In genomic region chr7:47153076-47153475, GRCh38 we compare ENCODE assay signal across 10 cellular contexts.
DNase-seq lines count a peak whose midpoint lies in the region; ATAC-seq and TF ChIP-seq lines count a peak whose summit lies in the region.
"Had no signal": no experiment of that assay in that cellular context is flagged by ENCODE, and none has a peak within 500 bp of the region (broad histone marks: within the 10 kb centered on the region; RNA-seq: fewer than 3 reads in every experiment).

No MANE protein-coding gene starts in this region.

- no peak overlapping the region for H2AFZ ChIP-seq in mammary epithelial cell (ENCODE audit: low read depth, low read length)

- no peaks in the 10 kb centered on the region for H4K20me1 ChIP-seq in mammary epithelial cell (ENCODE audit: insufficient read depth, low read length)

- peaks cover 3% of the 10 kb centered on the region for H3K27me3 Mint-ChIP-seq in CD4-positive, alpha-beta T cell

- H3K4me3 ChIP-seq in mammary epithelial cell (replicated peaks in 1 of 3; ENCODE audit: insufficient read depth in 1 of 3, low read depth in 2 of 3, low read length in 3 of 3), result no peak overlapping the region

- intact Hi-C loops in mammary epithelial cell (cut with micrococcal nuclease), result no loop called here
- intact Hi-C loops in CD4-positive, alpha-beta T cell (cut with DNase I, micrococcal nuclease), result no loop called here

- CTCF ChIA-PET in mammary epithelial cell (lab: Charles Lee; ENCODE audit: low non-redundant PET), result no interaction called here
- CTCF ChIA-PET in CD4-positive, alpha-beta T cell (lab: Charles Lee), result no interaction called here

- DNase-seq in COLO829 (ENCODE audit: low spot score) (peak; percentile 23), NCI-H128 (lab: John Stamatoyannopoulos, UW; ENCODE audit: unreplicated experiment) (peak; percentile 50), mammary epithelial cell (peak; percentile 28), lung microvascular endothelial cell (ENCODE audit: low read depth in 2 of 2) (peak; percentile 81 to 89)
- DNase-seq in stimulated activated CD8-positive, alpha-beta memory T cell treated with anti-CD3 and anti-CD28 coated beads, Interleukin-4, amount 100 ng/mL, for 48 hours, result no peak
- no peak for DNase-seq in CD4-positive, alpha-beta T cell

- no peaks in the 10 kb centered on the region for H3K79me2 ChIP-seq in mammary epithelial cell (ENCODE audit: insufficient read depth, low read length)

- H3K27ac Mint-ChIP-seq in CD4-positive, alpha-beta T cell, result no peak overlapping the region
- H3K27ac Mint-ChIP-seq: stimulated activated effector memory CD8-positive, alpha-beta T cell treated with anti-CD3 and anti-CD28 coated beads, Interleukin-12 subunit alpha, Interleukin-12 subunit beta, amount 100 ng/mL, for 72 hours had no signal

- no peak overlapping the region for H3K4me3 Mint-ChIP-seq in CD4-positive, alpha-beta T cell
- H3K4me3 Mint-ChIP-seq: stimulated activated effector memory CD8-positive, alpha-beta T cell treated with anti-CD3 and anti-CD28 coated beads, Interleukin-12 subunit alpha, Interleukin-12 subunit beta, amount 100 ng/mL, for 72 hours had no signal

- no peak for TF ChIP-seq CTCF in mammary epithelial cell (conservative IDR thresholded peaks at IDR 0.05 in 1 of 2, IDR thresholded peaks at IDR 0.05 in 1 of 2; ENCODE audit: extremely low read depth in 1 of 2, insufficient read depth in 1 of 2, low read depth in 1 of 2, low read length in 2 of 2)
- TF ChIP-seq CTCF in CD4-positive, alpha-beta T cell (IDR thresholded peaks at IDR 0.05), result no peak

- no peak overlapping the region for H3K9ac ChIP-seq in mammary epithelial cell (ENCODE audit: insufficient read depth, low read length)

- no peaks in the 10 kb centered on the region for H3K9me3 Mint-ChIP-seq in CD4-positive, alpha-beta T cell

- in situ Hi-C loops in mammary epithelial cell (cut with MboI; ENCODE audit: low sequenced_read_pairs in 2 of 2), result no loop called here

- no peaks in the 10 kb centered on the region for H3K36me3 Mint-ChIP-seq in CD4-positive, alpha-beta T cell (ENCODE audit: low read depth)
- H3K36me3 Mint-ChIP-seq: stimulated activated effector memory CD8-positive, alpha-beta T cell treated with anti-CD3 and anti-CD28 coated beads, Interleukin-12 subunit alpha, Interleukin-12 subunit beta, amount 100 ng/mL, for 72 hours had no signal

- ATAC-seq in HG02623 (IDR thresholded peaks at IDR 0.05; ENCODE audit: unreplicated experiment), result no peak
- no peak for ATAC-seq in HG03039 (IDR thresholded peaks at IDR 0.05; ENCODE audit: unreplicated experiment)
- no peak for ATAC-seq in CD4-positive, alpha-beta T cell (ENCODE audit: poor library complexity)
- ATAC-seq: stimulated activated effector memory CD8-positive, alpha-beta T cell treated with anti-CD3 and anti-CD28 coated beads, Interleukin-12 subunit alpha, Interleukin-12 subunit beta, amount 100 ng/mL, for 72 hours had no signal

- POLR2A ChIA-PET in CD4-positive, alpha-beta T cell (lab: Charles Lee), result no interaction called here

- H3K9me3 ChIP-seq in mammary epithelial cell (replicated peaks; ENCODE audit: insufficient read depth, low read length), result no peaks in the 10 kb centered on the region
- no peaks in the 10 kb centered on the region for H3K9me3 ChIP-seq in CD4-positive, alpha-beta T cell (ENCODE audit: control insufficient read depth, low read length)

- H3K4me1 Mint-ChIP-seq in CD4-positive, alpha-beta T cell (ENCODE audit: low read depth), result no peaks in the 10 kb centered on the region
- H3K4me1 Mint-ChIP-seq: stimulated activated effector memory CD8-positive, alpha-beta T cell treated with anti-CD3 and anti-CD28 coated beads, Interleukin-12 subunit alpha, Interleukin-12 subunit beta, amount 100 ng/mL, for 72 hours had no signal

- H3K4me2 ChIP-seq in mammary epithelial cell (ENCODE audit: insufficient read depth, low read depth, low read length), result no peak overlapping the region

- peaks cover 5% of the 10 kb centered on the region for H3K27me3 ChIP-seq in mammary epithelial cell (ENCODE audit: insufficient read depth, low read length)
- no peaks in the 10 kb centered on the region for H3K27me3 ChIP-seq in CD4-positive, alpha-beta T cell (ENCODE audit: control insufficient read depth, insufficient read depth, low read length)

- no TSS peak for BruUV-seq in mammary epithelial cell (replicated peaks; lab: Mats Ljungman, UMichigan)

- dilution Hi-C loops in mammary epithelial cell (cut with HindIII; ENCODE audit: low sequenced_read_pairs), result loop anchor here (5.0 kb wide), 1 partner anchor 49 kb away; no protein-coding TSS in a partner anchor

- H3K4me1 ChIP-seq in mammary epithelial cell (ENCODE audit: insufficient read depth, low read length), result no peaks in the 10 kb centered on the region

- WGBS in mammary epithelial cell (ENCODE audit: low coverage, missing lambda C conversion rate), result 53% methylated on average over 5 of the region's 5 CpGs

- H3K36me3 ChIP-seq in mammary epithelial cell (ENCODE audit: insufficient read depth, low read length), result no peaks in the 10 kb centered on the region

- H3K27ac ChIP-seq in mammary epithelial cell (ENCODE audit: insufficient read depth, low read depth, low read length), result no peak overlapping the region
- no peak overlapping the region for H3K27ac ChIP-seq in CD4-positive, alpha-beta T cell (ENCODE audit: low read depth, low read length)
- H3K27ac ChIP-seq: HL-60 had no signal

Comparison
In these comparisons a context has a peak if more than half of its experiments do, and no peak if none do; other contexts are left out.
1. DNase-seq: peak in COLO829 (single experiment), NCI-H128 (single experiment), mammary epithelial cell (single experiment) and lung microvascular endothelial cell (2 of 2); none in stimulated activated CD8-positive, alpha-beta memory T cell treated with anti-CD3 and anti-CD28 coated beads, Interleukin-4, amount 100 ng/mL, for 48 hours (single experiment) and CD4-positive, alpha-beta T cell (0 of 10).